In genomic region chr20:57913156-57913930, GRCh38 we compare ENCODE assay signal across 37 cellular contexts.
"Had no signal": no experiment of that assay in that cellular context is flagged by ENCODE, and none has a peak within 500 bp of the region (broad histone marks: within the 10 kb centered on the region; RNA-seq: fewer than 3 reads in every experiment).

No MANE protein-coding gene starts in this region.

- DNase-seq: activated B cell treated with CpG ODN at 0.5 μM for 24 hours; activated CD4-positive, alpha-beta memory T cell treated with anti-CD3 and anti-CD28 coated beads for 36 hours; activated CD4-positive, alpha-beta T cell treated with anti-CD3 and anti-CD28 coated beads for 4 hours; activated CD4-positive, alpha-beta T cell treated with anti-CD3 and anti-CD28 coated beads, Interleukin-2, amount 50 U/mL, for 1 hour; activated CD4-positive, CD25-positive, alpha-beta regulatory T cell treated with anti-CD3 and anti-CD28 coated beads, Interleukin-2, amount 50 U/mL, for 72 hours; activated CD8-positive, alpha-beta memory T cell treated with anti-CD3 and anti-CD28 coated beads, Interleukin-2, amount 50 U/mL, for 4 hours; activated naive CD4-positive, alpha-beta T cell treated with anti-CD3 and anti-CD28 coated beads, Interleukin-2, amount 10 ng/mL, durations not matched to agents 7 days and 5 days; activated naive CD8-positive, alpha-beta T cell treated with anti-CD3 and anti-CD28 coated beads, Interleukin-2, amount 50 U/mL, for 24 hours; activated T-cell treated with anti-CD3 and anti-CD28 coated beads for 4 hours; activated T-cell treated with anti-CD3 and anti-CD28 coated beads, Interleukin-2, amount 50 U/mL, for 4 hours; anterior cingulate cortex; caudate nucleus; Kasumi-1; KG1; MG63; NCI-H1048; NCI-H1105 treated with DMSO at 0.1 percent for 48 hours; NCI-H1436 treated with DMSO at 0.1 percent for 48 hours; NCI-H1694 treated with DMSO at 0.1 percent for 48 hours; NCI-H2029 treated with DMSO at 0.1 percent for 48 hours; NCI-H2107; NCI-H2171; NCI-H510A; NCI-H526; NCI-H748 treated with DMSO at 0.1 percent for 48 hours; NK-92 treated with Interleukin-12 subunit alpha and Interleukin-12 subunit beta, amount 100 ng/mL, for 24 hours; Right ventricle myocardium superior; SK-N-SH had no signal

- H3K4me2 ChIP-seq: PC-9, SK-N-SH had no signal

- ATAC-seq: activated naive CD8-positive, alpha-beta T cell treated with anti-CD3 and anti-CD28 coated beads, Interleukin-2, amount 50 U/mL, for 24 hours; activated T-cell treated with anti-CD3 and anti-CD28 coated beads, Interleukin-2, amount 50 U/mL, for 4 hours had no signal

- H3K4me1 ChIP-seq: SJSA1 had no signal

- H3K9me3 ChIP-seq: MG63, SJSA1, SK-N-SH had no signal

- H3K4me3 ChIP-seq: MG63, PC-9, SJSA1 had no signal

- H3K36me3 Mint-ChIP-seq: activated CD4-positive, alpha-beta memory T cell treated with anti-CD3 and anti-CD28 coated beads for 36 hours; activated naive CD4-positive, alpha-beta T cell treated with anti-CD3 and anti-CD28 coated beads, Interleukin-2, amount 10 ng/mL, durations not matched to agents 7 days and 5 days; activated naive CD8-positive, alpha-beta T cell; brain had no signal

- FAIRE-seq: RCC 7860 had no signal

- H3K4me1 Mint-ChIP-seq: activated B cell treated with CpG ODN at 0.5 μM for 24 hours; activated naive CD4-positive, alpha-beta T cell treated with anti-CD3 and anti-CD28 coated beads, Interleukin-2, amount 10 ng/mL, durations not matched to agents 7 days and 5 days; activated naive CD8-positive, alpha-beta T cell treated with anti-CD3 and anti-CD28 coated beads, Interleukin-2, amount 50 U/mL, for 24 hours had no signal

- H3K27ac ChIP-seq: PC-9, RWPE1, SJSA1, VCaP had no signal

- H3K4me3 Mint-ChIP-seq: activated B cell treated with CpG ODN at 0.5 μM for 24 hours; activated CD4-positive, alpha-beta memory T cell treated with anti-CD3 and anti-CD28 coated beads for 36 hours; activated naive CD4-positive, alpha-beta T cell treated with anti-CD3 and anti-CD28 coated beads, Interleukin-2, amount 10 ng/mL, durations not matched to agents 7 days and 5 days; activated naive CD8-positive, alpha-beta T cell; activated naive CD8-positive, alpha-beta T cell treated with anti-CD3 and anti-CD28 coated beads, Interleukin-2, amount 50 U/mL, for 24 hours; activated T-cell treated with anti-CD3 and anti-CD28 coated beads, Interleukin-2, amount 50 U/mL, for 4 hours; activated T-helper 1 cell treated with anti-CD3 and anti-CD28 coated beads, Interleukin-12 subunit alpha, Interleukin-12 subunit beta, Interleukin-2, Interleukin-4 antibody, amounts not matched to agents 30 ng/mL and 10 ng/mL and 1 ng/mL, durations not matched to agents 14 hours and 24 hours and 36 hours; brain; T-helper 1 cell treated with Interleukin-12 subunit alpha and Interleukin-12 subunit beta and Interleukin-4 antibody, amounts not matched to agents 30 μg/mL and 1 μg/mL, for 36 hours had no signal

- H3K36me3 ChIP-seq: MG63, SJSA1 had no signal

- H3K27me3 ChIP-seq: MG63, SJSA1 had no signal

- H3K9me2 ChIP-seq: SK-N-SH had no signal

- H3K27ac Mint-ChIP-seq: activated B cell treated with CpG ODN at 0.5 μM for 24 hours; activated CD4-positive, alpha-beta memory T cell treated with anti-CD3 and anti-CD28 coated beads for 36 hours; activated naive CD4-positive, alpha-beta T cell treated with anti-CD3 and anti-CD28 coated beads, Interleukin-2, amount 10 ng/mL, durations not matched to agents 7 days and 5 days; activated naive CD8-positive, alpha-beta T cell; activated naive CD8-positive, alpha-beta T cell treated with anti-CD3 and anti-CD28 coated beads, Interleukin-2, amount 50 U/mL, for 24 hours; activated T-helper 1 cell treated with anti-CD3 and anti-CD28 coated beads, Interleukin-12 subunit alpha, Interleukin-12 subunit beta, Interleukin-2, Interleukin-4 antibody, amounts not matched to agents 30 ng/mL and 10 ng/mL and 1 ng/mL, durations not matched to agents 14 hours and 24 hours and 36 hours; T-helper 1 cell treated with Interleukin-12 subunit alpha and Interleukin-12 subunit beta and Interleukin-4 antibody, amounts not matched to agents 30 μg/mL and 1 μg/mL, for 36 hours had no signal

- H3K9ac ChIP-seq: SK-N-SH had no signal

- H2AFZ ChIP-seq: PC-9 had no signal
